Comparison of ENCODE assay signal across 18 cellular contexts in the genomic region with DNA sequence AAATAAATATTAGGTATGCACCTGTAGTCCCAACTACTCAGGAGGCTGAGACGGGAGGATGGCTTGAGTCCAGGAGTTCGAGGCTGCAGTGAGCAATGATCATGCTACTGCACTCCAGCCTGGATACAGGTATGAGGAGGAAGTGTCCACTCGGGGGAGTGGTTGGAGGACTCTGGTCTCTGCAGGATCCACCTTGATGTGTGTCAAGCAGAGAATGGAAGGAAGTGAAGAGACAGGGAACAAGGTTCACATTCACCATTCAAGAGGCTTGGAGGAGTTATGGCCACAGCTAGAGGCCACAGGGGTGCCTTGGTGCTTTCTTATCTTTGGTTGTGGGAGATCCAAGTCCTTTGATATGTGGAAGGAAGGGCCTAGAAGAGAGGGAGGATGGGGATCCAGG. TPM values are rescaled to one million over a fixed set of nuclear protein-coding genes. Genes with fewer than 3 reads are reported as not detected.
DNase-seq lines count a peak whose midpoint lies in the region; ATAC-seq and TF ChIP-seq lines count a peak whose summit lies in the region.
"Had no signal": no experiment of that assay in that cellular context is flagged by ENCODE, and none has a peak within 500 bp of the region (broad histone marks: within the 10 kb centered on the region; RNA-seq: fewer than 3 reads in every experiment).

No MANE protein-coding gene starts in this region.

- H3K14ac ChIP-seq in trophoblast cell (ENCODE audit: low read length) = peak overlapping the region; percentile 80

- H3K79me1 ChIP-seq in trophoblast cell (ENCODE audit: low read length) = peaks cover 31% of the 10 kb centered on the region

- H3K9ac ChIP-seq in trophoblast cell (ENCODE audit: low read length) = no peak overlapping the region

- H3K4me2 ChIP-seq in trophoblast cell (ENCODE audit: low read length) = no peak overlapping the region
- H3K4me2 ChIP-seq: A549 had no signal

- H3K36me3 ChIP-seq in Caco-2 (ENCODE audit: control insufficient read depth, insufficient read depth, low read length) = no peaks in the 10 kb centered on the region
- H3K36me3 ChIP-seq in trophoblast cell (ENCODE audit: control insufficient read depth in 1 of 2, insufficient read depth in 2 of 2, low read length in 2 of 2) = no peaks in the 10 kb centered on the region

- H2BK120ac ChIP-seq in trophoblast cell (ENCODE audit: insufficient read depth, low read length, poor library complexity) = peak overlapping the region; percentile 99

- H3K27me3 ChIP-seq in Caco-2 (replicated peaks; ENCODE audit: control insufficient read depth, insufficient read depth, low read length) = no peaks in the 10 kb centered on the region
- no peaks in the 10 kb centered on the region for H3K27me3 ChIP-seq in trophoblast cell (ENCODE audit: insufficient read depth, low read length)

- H4K91ac ChIP-seq in trophoblast cell (ENCODE audit: low read depth, low read length) = peak overlapping the region; percentile 99

- H3K9me3 Mint-ChIP-seq in Caco-2 (ENCODE audit: unreplicated experiment) (no peaks in the 10 kb centered on the region), chondrocyte (ENCODE audit: low read depth) (no peaks in the 10 kb centered on the region)
- no peaks in the 10 kb centered on the region for H3K9me3 Mint-ChIP-seq in activated CD4-positive, alpha-beta memory T cell treated with anti-CD3 and anti-CD28 coated beads for 36 hours

- H3K27me3 Mint-ChIP-seq in Caco-2 (ENCODE audit: insufficient read depth, unreplicated experiment) (no peaks in the 10 kb centered on the region), chondrocyte (ENCODE audit: low read depth) (peaks cover 30% of the 10 kb centered on the region)
- peaks cover 44% of the 10 kb centered on the region for H3K27me3 Mint-ChIP-seq in activated CD4-positive, alpha-beta memory T cell treated with anti-CD3 and anti-CD28 coated beads for 36 hours

- peak overlapping the region; percentile 98 for H2BK12ac ChIP-seq in trophoblast cell (ENCODE audit: low read length)

- H3K18ac ChIP-seq in trophoblast cell (ENCODE audit: low read length) = peak overlapping the region; percentile 68

- H3K4me1 ChIP-seq in Caco-2 (peaks cover 32% of the 10 kb centered on the region), trophoblast cell (ENCODE audit: control insufficient read depth in 1 of 2, insufficient read depth in 2 of 2, low read length in 2 of 2) (peaks cover 32% of the 10 kb centered on the region in 2 experiments)

- H3K4me3 Mint-ChIP-seq in Caco-2 (ENCODE audit: unreplicated experiment) = peak overlapping the region; percentile 62
- no peak overlapping the region for H3K4me3 Mint-ChIP-seq in chondrocyte (ENCODE audit: unreplicated experiment)
- H3K4me3 Mint-ChIP-seq in activated CD4-positive, alpha-beta memory T cell treated with anti-CD3 and anti-CD28 coated beads for 36 hours = no peak overlapping the region

- peak overlapping the region; percentile 86 for H3K27ac Mint-ChIP-seq in Caco-2 (ENCODE audit: unreplicated experiment)
- H3K27ac Mint-ChIP-seq in chondrocyte (ENCODE audit: unreplicated experiment) = peak overlapping the region; percentile 3
- no peak overlapping the region for H3K27ac Mint-ChIP-seq in activated CD4-positive, alpha-beta memory T cell treated with anti-CD3 and anti-CD28 coated beads for 36 hours

- DNase-seq in Caco-2 (no peak), chondrocyte (ENCODE audit: low spot score) (no peak), left colon (peak in 1 of 2 donors; percentile 14), trophoblast cell (no peak), T-helper 9 cell (no peak), SIG-M5 (lab: John Stamatoyannopoulos, UW) (no peak)
- no peak for DNase-seq in effector CD4-positive, alpha-beta T cell
- no peak for DNase-seq in activated CD4-positive, alpha-beta memory T cell treated with anti-CD3 and anti-CD28 coated beads for 36 hours
- DNase-seq: C1 segment of cervical spinal cord, HCEC 1CT, MV-4-11, NCI-H1436, NCI-H2029, NCI-H2171, NCI-H446, SHP77 treated with DMSO at 0.1 percent for 48 hours had no signal

- CTCF ChIA-PET in Caco-2 (lab: Charles Lee) = interaction anchor here (0.6 kb wide), 3 partner anchors 115 to 209 kb away, joined by 4 to 5 read pairs (median 5); no protein-coding TSS in a partner anchor
- CTCF ChIA-PET in activated CD4-positive, alpha-beta memory T cell treated with anti-CD3 and anti-CD28 coated beads for 36 hours (lab: Charles Lee) = interaction anchor here (1.5 kb wide), 1 partner anchor 53 kb away, joined by 3 read pairs; no protein-coding TSS in a partner anchor

- no peak overlapping the region for H3K23ac ChIP-seq in trophoblast cell (ENCODE audit: low read length)

- H3K4me1 Mint-ChIP-seq in Caco-2 (ENCODE audit: low read depth, unreplicated experiment) = peaks cover 24% of the 10 kb centered on the region
- peaks cover 13% of the 10 kb centered on the region for H3K4me1 Mint-ChIP-seq in chondrocyte (ENCODE audit: low read depth)
- H3K4me1 Mint-ChIP-seq in activated CD4-positive, alpha-beta memory T cell treated with anti-CD3 and anti-CD28 coated beads for 36 hours (ENCODE audit: low read depth) = peaks cover 9% of the 10 kb centered on the region

- BruUV-seq in Caco-2 (replicated peaks; lab: Mats Ljungman, UMichigan) = no TSS peak

- H3K4ac ChIP-seq in trophoblast cell (ENCODE audit: low read depth, low read length) = peak overlapping the region; percentile 75

- peak overlapping the region; percentile 93 for H3K27ac ChIP-seq in trophoblast cell (ENCODE audit: low read depth, low read length)
- H3K27ac ChIP-seq: A549, HL-60 had no signal

- TF ChIP-seq CTCF in Caco-2 (IDR thresholded peaks at IDR 0.05; ENCODE audit: insufficient read depth in 1 of 2, low read depth in 1 of 2, low read length in 1 of 2, severe bottlenecking in 1 of 2, unreplicated experiment in 1 of 2) (no peak), chondrocyte (IDR thresholded peaks at IDR 0.05) (no peak)

- peak overlapping the region; percentile 38 for H2AFZ ChIP-seq in trophoblast cell (ENCODE audit: insufficient read depth, low read length, poor library complexity)

- H3K4me3 ChIP-seq in Caco-2 (ENCODE audit: low read depth, low read length) = no peak overlapping the region
- no peak overlapping the region for H3K4me3 ChIP-seq in trophoblast cell (ENCODE audit: low read depth, low read length)
- H3K4me3 ChIP-seq: A549 had no signal

- POLR2A ChIA-PET in Caco-2 (lab: Charles Lee) = interaction anchor here (0.6 kb wide), 1 partner anchor 50 kb away, joined by 5 read pairs; no protein-coding TSS in a partner anchor
- POLR2A ChIA-PET in activated CD4-positive, alpha-beta memory T cell treated with anti-CD3 and anti-CD28 coated beads for 36 hours (lab: Charles Lee) = no interaction called here

- H3K9me3 ChIP-seq in Caco-2 = no peaks in the 10 kb centered on the region
- H3K9me3 ChIP-seq in trophoblast cell (ENCODE audit: insufficient read depth, low read depth, low read length) = no peaks in the 10 kb centered on the region
- H3K9me3 ChIP-seq: A549 had no signal

- H3K36me3 Mint-ChIP-seq in Caco-2 (ENCODE audit: insufficient read depth, unreplicated experiment) (peaks cover 5% of the 10 kb centered on the region), chondrocyte (ENCODE audit: low read depth) (peaks cover 1% of the 10 kb centered on the region)
- H3K36me3 Mint-ChIP-seq in activated CD4-positive, alpha-beta memory T cell treated with anti-CD3 and anti-CD28 coated beads for 36 hours = no peaks in the 10 kb centered on the region

- H4K8ac ChIP-seq in trophoblast cell (ENCODE audit: low read depth, low read length) = peak overlapping the region; percentile 93

- H4K12ac ChIP-seq in trophoblast cell (ENCODE audit: low read depth, low read length) = peak overlapping the region; percentile 97

- peaks cover 4% of the 10 kb centered on the region for H3K79me2 ChIP-seq in trophoblast cell (ENCODE audit: control insufficient read depth, insufficient read depth, low read length, poor library complexity)

- intact Hi-C loops in Caco-2 (cut with micrococcal nuclease; ENCODE audit: unreplicated experiment) (no loop called here), left colon (cut with DNase I, micrococcal nuclease) (no loop called here)
- intact Hi-C loops in activated CD4-positive, alpha-beta memory T cell treated with anti-CD3 and anti-CD28 coated beads for 36 hours (cut with micrococcal nuclease) = no loop called here

- peak; percentile 85 for ATAC-seq in left colon

- H2AK5ac ChIP-seq in trophoblast cell (ENCODE audit: low read length) = peak overlapping the region; percentile 93

- H2BK5ac ChIP-seq in trophoblast cell (ENCODE audit: low read depth, low read length, poor library complexity) = peak overlapping the region; percentile 93

- no CpG with 5 or more reads among the region's 3 CpGs for WGBS in trophoblast cell (ENCODE audit: extremely low coverage, insufficient coverage, insufficient read length)

RNA-seq across cellular contexts. Expression of gene CERCAM, which starts 5.4 kb away (rescaled TPM):
- 12.3 and 18.7 TPM in 2 replicates for total RNA-seq in Caco-2 (2022)
- total RNA-seq in chondrocyte = 217 to 282 TPM (median 280 TPM) in 3 replicates
- total RNA-seq in left colon = 1 to 10 TPM; 2.9 to 9.2 TPM
- 83.1 and 83.9 TPM in 2 replicates for polyA plus RNA-seq in trophoblast cell (2013)
- 1 to 10 TPM; 1.0 to 1.1 TPM for total RNA-seq in activated CD4-positive, alpha-beta memory T cell treated with anti-CD3 and anti-CD28 coated beads for 36 hours

RNA-seq across cellular contexts. Expression of gene ODF2, which starts 40.6 kb away (rescaled TPM):
- total RNA-seq in Caco-2 (2022) (34.6 and 34.9 TPM in 2 replicates), chondrocyte (25.6 to 34.1 TPM (median 28.7 TPM) in 3 replicates), left colon (10 to 100 TPM; 13.8 to 16.5 TPM)
- polyA plus RNA-seq in trophoblast cell (2013) = 34.5 and 36.5 TPM in 2 replicates
- 10 to 100 TPM; 68.9 to 72.8 TPM for total RNA-seq in activated CD4-positive, alpha-beta memory T cell treated with anti-CD3 and anti-CD28 coated beads for 36 hours

RNA-seq across cellular contexts. Expression of gene URM1, which starts 44.0 kb away (rescaled TPM):
- total RNA-seq in Caco-2 (2022) (55.9 and 62.7 TPM in 2 replicates), chondrocyte (50.5 to 60.6 TPM (median 57.6 TPM) in 3 replicates), left colon (10 to 100 TPM; 50.9 to 69.3 TPM)
- polyA plus RNA-seq in trophoblast cell (2013) = 35.0 and 35.4 TPM in 2 replicates
- 10 to 100 TPM; 45.9 to 50.0 TPM for total RNA-seq in activated CD4-positive, alpha-beta memory T cell treated with anti-CD3 and anti-CD28 coated beads for 36 hours

Comparison
In these comparisons a context has a peak if more than half of its experiments do, and no peak if none do; other contexts are left out.
1. RNA of gene CERCAM, which starts 5.4 kb away (total RNA-seq): 217 to 282 TPM in chondrocyte; 12.3 to 18.7 TPM in Caco-2, 2.9 to 9.2 TPM in left colon and 1.0 to 1.1 TPM in activated CD4-positive, alpha-beta memory T cell treated with anti-CD3 and anti-CD28 coated beads for 36 hours; every median in the first group is over 10 times any median in the second.